ENCODE assay signal across 8 cellular contexts in the genomic region with DNA sequence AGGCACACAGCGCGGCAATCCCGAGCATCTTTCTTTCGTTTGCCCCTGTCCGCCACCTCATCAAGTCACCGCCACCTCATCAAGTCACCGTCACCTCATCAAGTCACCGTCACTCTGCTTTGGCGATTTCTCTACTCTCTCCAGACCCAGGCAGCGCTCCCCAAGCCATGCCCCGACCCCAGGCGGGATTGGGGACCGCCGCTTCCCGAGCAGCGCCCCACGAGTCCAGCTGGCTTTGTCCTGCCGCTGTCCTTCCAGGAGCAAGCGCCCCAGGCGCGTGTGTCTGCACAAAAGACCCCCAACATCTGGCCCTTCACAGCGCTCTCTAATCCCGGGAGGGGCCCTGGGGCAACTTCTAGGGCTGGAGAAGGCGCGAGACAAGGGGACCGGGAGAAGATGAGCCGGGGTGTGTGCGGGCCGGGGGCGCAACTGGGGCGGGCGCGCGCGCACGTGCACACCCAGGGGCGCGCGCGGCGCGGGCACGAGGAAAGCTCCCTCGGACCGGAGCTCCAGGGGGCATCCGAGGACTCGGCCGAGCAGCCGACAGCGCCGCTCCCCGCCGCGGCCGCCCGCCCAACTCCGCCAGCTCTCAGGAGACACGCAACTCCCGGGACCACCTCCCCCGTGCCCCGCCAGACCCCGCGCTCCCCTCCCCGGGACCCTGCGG. TPM values are rescaled to one million over a fixed set of nuclear protein-coding genes. Genes with fewer than 3 reads are reported as not detected.
DNase-seq lines count a peak whose midpoint lies in the region; ATAC-seq, FAIRE-seq and TF ChIP-seq lines count a peak whose summit lies in the region.

No MANE protein-coding gene starts in this region.

- H3K36me3 ChIP-seq in BLaER1 treated with 17β-estradiol and CSF1 and Interleukin-3, amounts not matched to agents 10 nM and 100 nM, result no peaks in the 10 kb centered on the region
- H3K36me3 ChIP-seq in WERI-Rb-1 (peaks cover 18% of the 10 kb centered on the region), HepG2 (replicated peaks in 1 of 2; ENCODE audit: control insufficient read depth in 1 of 2, insufficient read depth in 2 of 2, low read length in 2 of 2) (no peaks in the 10 kb centered on the region)

- DNase-seq in HK-2 (ENCODE audit: unreplicated experiment), result peak; percentile 10
- DNase-seq in WERI-Rb-1, result peak; percentile 75
- no peak for DNase-seq in HepG2 (ENCODE audit: low spot score)
- peak; percentile 5 to 8 for DNase-seq in stimulated activated CD8-positive, alpha-beta memory T cell treated with anti-CD3 and anti-CD28 coated beads, Interleukin-15, amount 100 ng/mL, for 48 hours (ENCODE audit: low read depth in 2 of 2)
- DNase-seq in RPMI8226, result no peak

- H3K4me1 ChIP-seq in BLaER1 treated with 17β-estradiol and CSF1 and Interleukin-3, amounts not matched to agents 10 nM and 100 nM, result peaks cover 7 to 22% (median 17%) of the 10 kb centered on the region in 10 experiments; a peak in 18 of 20 replicates
- no peaks in the 10 kb centered on the region for H3K4me1 ChIP-seq in HepG2 (ENCODE audit: insufficient read depth, low read length)

- ATAC-seq in GM19455 (IDR thresholded peaks at IDR 0.05; ENCODE audit: unreplicated experiment) (peak; percentile 23), HepG2 (peak; percentile 69)

- peak overlapping the region in 10 of 11 experiments; percentile 51 to 81 (median 73); a peak in 20 of 22 replicates for H3K9ac ChIP-seq in BLaER1 treated with 17β-estradiol and CSF1 and Interleukin-3, amounts not matched to agents 10 nM and 100 nM
- no peak overlapping the region for H3K9ac ChIP-seq in HepG2 (ENCODE audit: insufficient read depth, low read depth, low read length)

- TF ChIP-seq EP300 in HepG2 (IDR thresholded peaks at IDR 0.05; ENCODE audit: low read depth in 2 of 2, low read length in 2 of 2), result no peak
- TF ChIP-seq EP300 in HepG2 (CRISPR knock-in tag; IDR thresholded peaks at IDR 0.05; ENCODE audit: borderline replicate concordance), result no peak

- TF ChIP-seq RAD21 in HepG2 (CRISPR knock-in tag; IDR thresholded peaks at IDR 0.05), result no peak

- peaks cover 0 to 18% (median 0%) of the 10 kb centered on the region in 11 experiments; a peak in 4 of 22 replicates for H4K20me1 ChIP-seq in BLaER1 treated with 17β-estradiol and CSF1 and Interleukin-3, amounts not matched to agents 10 nM and 100 nM
- no peaks in the 10 kb centered on the region for H4K20me1 ChIP-seq in HepG2 (ENCODE audit: insufficient read depth, low read length)

- peak overlapping the region; percentile 96 to 100 (median 100) for H3K4me2 ChIP-seq in BLaER1 treated with 17β-estradiol and CSF1 and Interleukin-3, amounts not matched to agents 10 nM and 100 nM
- H3K4me2 ChIP-seq in HepG2 (ENCODE audit: low read depth, low read length), result peak overlapping the region; percentile 65

- H2AFZ ChIP-seq in HepG2 (ENCODE audit: low read length), result no peak overlapping the region

- H3K79me2 ChIP-seq in HepG2 (ENCODE audit: insufficient read depth, low read length), result no peaks in the 10 kb centered on the region

- H3K27me3 ChIP-seq in BLaER1 treated with 17β-estradiol and CSF1 and Interleukin-3, amounts not matched to agents 10 nM and 100 nM, result peaks cover 30 to 88% (median 36%) of the 10 kb centered on the region in 11 experiments
- H3K27me3 ChIP-seq in WERI-Rb-1 (ENCODE audit: insufficient read depth, low read depth, severe bottlenecking), result no peaks in the 10 kb centered on the region
- peaks cover 6 to 38% of the 10 kb centered on the region in 2 experiments for H3K27me3 ChIP-seq in HepG2 (ENCODE audit: control insufficient read depth in 1 of 2, insufficient read depth in 2 of 2, low read length in 2 of 2)

- CTCF ChIA-PET in HepG2 (lab: Yijun Ruan, JAX; ENCODE audit: low intra/inter-chr PET ratio, low total read pairs), result interaction anchor here (0.7 kb wide), 1 partner anchor 258 kb away, joined by 3 read pairs; no protein-coding TSS in a partner anchor

- no peaks in the 10 kb centered on the region for H3K9me3 ChIP-seq in BLaER1 treated with 17β-estradiol and CSF1 and Interleukin-3, amounts not matched to agents 10 nM and 100 nM (replicated peaks in 1 of 11)
- no peaks in the 10 kb centered on the region for H3K9me3 ChIP-seq in WERI-Rb-1 (ENCODE audit: severe bottlenecking)
- H3K9me3 ChIP-seq in HepG2 (ENCODE audit: low read length), result no peaks in the 10 kb centered on the region

- POLR2A ChIA-PET in HepG2 (lab: Yijun Ruan, JAX), result no interaction called here

- intact Hi-C loops in HepG2 (cut with micrococcal nuclease; ENCODE audit: unreplicated experiment), result no loop called here

- TF ChIP-seq CTCF in WERI-Rb-1 (IDR thresholded peaks at IDR 0.05; ENCODE audit: low read depth, low read length) (peak; percentile 29; the same call in 1 of the 2 replicates), HepG2 (CRISPR knock-in tag; IDR thresholded peaks at IDR 0.05) (no peak)

- no peak for TF ChIP-seq POLR2A in HepG2 (IDR thresholded peaks at IDR 0.05; ENCODE audit: insufficient read depth in 1 of 2, low read depth in 2 of 2, low read length in 2 of 2)

- in situ Hi-C loops in HepG2 (cut with HindIII; ENCODE audit: extremely low pct_ligation_motif_present, low pct_unique_long_range_greater_than_20kb), result no loop called here

- H3K4me3 ChIP-seq in BLaER1 treated with 17β-estradiol and CSF1 and Interleukin-3, amounts not matched to agents 10 nM and 100 nM, result peak overlapping the region; percentile 63 to 89 (median 80)
- H3K4me3 ChIP-seq in WERI-Rb-1 (ENCODE audit: low read depth, low read length), result peak overlapping the region; percentile 91
- peak overlapping the region; percentile 49 to 63 (median 58); a peak in 4 of 6 replicates for H3K4me3 ChIP-seq in HepG2 (replicated peaks in 1 of 3; ENCODE audit: insufficient read depth in 1 of 3, low read depth in 2 of 3, low read length in 3 of 3)

- 13% methylated on average over 21 of the region's 65 CpGs for WGBS in HepG2 (ENCODE audit: low lambda C conversion rate)

- no peak for FAIRE-seq in HepG2 (lab: Jason Lieb, UNC)

- no TSS peak for BruUV-seq in HepG2 (replicated peaks; lab: Mats Ljungman, UMichigan)

- no peak overlapping the region for H3K27ac ChIP-seq in BLaER1 treated with 17β-estradiol and CSF1 and Interleukin-3, amounts not matched to agents 10 nM and 100 nM
- H3K27ac ChIP-seq in WERI-Rb-1 (peak overlapping the region; percentile 59), cingulate gyrus (ENCODE audit: low read depth, low read length) (peak overlapping the region; percentile 47), HepG2 (ENCODE audit: extremely low read length, insufficient read depth, low read length) (no peak overlapping the region)

TF ChIP-seq in HepG2, 621 proteins besides CTCF, POLR2A, EP300 and RAD21 (continues in another document):
- TF ChIP-seq, protein P1, sequence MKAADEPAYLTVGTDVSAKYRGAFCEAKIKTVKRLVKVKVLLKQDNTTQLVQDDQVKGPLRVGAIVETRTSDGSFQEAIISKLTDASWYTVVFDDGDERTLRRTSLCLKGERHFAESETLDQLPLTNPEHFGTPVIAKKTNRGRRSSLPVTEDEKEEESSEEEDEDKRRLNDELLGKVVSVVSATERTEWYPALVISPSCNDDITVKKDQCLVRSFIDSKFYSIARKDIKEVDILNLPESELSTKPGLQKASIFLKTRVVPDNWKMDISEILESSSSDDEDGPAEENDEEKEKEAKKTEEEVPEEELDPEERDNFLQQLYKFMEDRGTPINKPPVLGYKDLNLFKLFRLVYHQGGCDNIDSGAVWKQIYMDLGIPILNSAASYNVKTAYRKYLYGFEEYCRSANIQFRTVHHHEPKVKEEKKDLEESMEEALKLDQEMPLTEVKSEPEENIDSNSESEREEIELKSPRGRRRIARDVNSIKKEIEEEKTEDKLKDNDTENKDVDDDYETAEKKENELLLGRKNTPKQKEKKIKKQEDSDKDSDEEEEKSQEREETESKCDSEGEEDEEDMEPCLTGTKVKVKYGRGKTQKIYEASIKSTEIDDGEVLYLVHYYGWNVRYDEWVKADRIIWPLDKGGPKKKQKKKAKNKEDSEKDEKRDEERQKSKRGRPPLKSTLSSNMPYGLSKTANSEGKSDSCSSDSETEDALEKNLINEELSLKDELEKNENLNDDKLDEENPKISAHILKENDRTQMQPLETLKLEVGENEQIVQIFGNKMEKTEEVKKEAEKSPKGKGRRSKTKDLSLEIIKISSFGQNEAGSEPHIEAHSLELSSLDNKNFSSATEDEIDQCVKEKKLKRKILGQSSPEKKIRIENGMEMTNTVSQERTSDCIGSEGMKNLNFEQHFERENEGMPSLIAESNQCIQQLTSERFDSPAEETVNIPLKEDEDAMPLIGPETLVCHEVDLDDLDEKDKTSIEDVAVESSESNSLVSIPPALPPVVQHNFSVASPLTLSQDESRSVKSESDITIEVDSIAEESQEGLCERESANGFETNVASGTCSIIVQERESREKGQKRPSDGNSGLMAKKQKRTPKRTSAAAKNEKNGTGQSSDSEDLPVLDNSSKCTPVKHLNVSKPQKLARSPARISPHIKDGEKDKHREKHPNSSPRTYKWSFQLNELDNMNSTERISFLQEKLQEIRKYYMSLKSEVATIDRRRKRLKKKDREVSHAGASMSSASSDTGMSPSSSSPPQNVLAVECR (CRISPR knock-in tag; IDR thresholded peaks at IDR 0.05; ENCODE audit: borderline replicate concordance), result 0 out of 2 replicates have a peak, but pooled peaks have one; percentile 16
- no peak for TF ChIP-seq ZNF496 (CRISPR knock-in tag; IDR thresholded peaks at IDR 0.05; ENCODE audit: insufficient replicate concordance)

RNA-seq across cellular contexts. Expression of gene RNF152, which starts 0.6 kb away (rescaled TPM):
- total RNA-seq in HepG2 (2016; rRNA removed; fragmentation: Illumina TruSeq; extraction: Trizol), result not detected in 2 replicates
- not detected in 2 replicates for total RNA-seq in HepG2 (2016; cell fraction: cytosol; rRNA removed; fragmentation: Illumina TruSeq; extraction: Trizol; ENCODE audit: low read depth)
- total RNA-seq in HepG2 (2016; cell fraction: insoluble cytoplasmic fraction; rRNA removed; fragmentation: Illumina TruSeq; extraction: Trizol), result not detected in 2 replicates
- not detected in 2 replicates for total RNA-seq in HepG2 (2016; cell fraction: membrane; rRNA removed; fragmentation: Illumina TruSeq; extraction: Trizol)
- total RNA-seq in HepG2 (2016; cell fraction: nucleus; rRNA removed; fragmentation: Illumina TruSeq; extraction: Trizol), result not detected in 2 replicates
- polyA plus RNA-seq in HepG2 (2011; rRNA removed), result 0.04 and 0.08 TPM in 2 replicates
- polyA plus RNA-seq in HepG2 (2011; cell fraction: cytosol; rRNA removed), result 0.07 and 0.08 TPM in 2 replicates
- not detected in 2 replicates for polyA plus RNA-seq in HepG2 (2011; cell fraction: nucleus; rRNA removed)
- not detected in 2 replicates for polyA plus RNA-seq in HepG2 (2012)
- polyA plus RNA-seq in HepG2 (2016; cell fraction: cytosol; fragmentation: Illumina TruSeq; extraction: Trizol; ENCODE audit: low read depth), result not detected in 2 replicates
- polyA plus RNA-seq in HepG2 (2016; cell fraction: insoluble cytoplasmic fraction; fragmentation: Illumina TruSeq; extraction: Trizol; ENCODE audit: low read depth), result not detected in 2 replicates
- polyA plus RNA-seq in HepG2 (2016; cell fraction: membrane; fragmentation: Illumina TruSeq; extraction: Trizol; ENCODE audit: low read depth), result not detected in 2 replicates
- not detected in 2 replicates for polyA plus RNA-seq in HepG2 (2016; cell fraction: nucleus; fragmentation: Illumina TruSeq; extraction: Trizol; ENCODE audit: insufficient read depth, low read depth)
- 0.82 TPM in 1 of 2 replicates, not detected in the other for polyA minus RNA-seq in HepG2 (2011; rRNA and poly(A)+ RNA removed; ENCODE audit: low replicate concordance)
- not detected in 2 replicates for polyA minus RNA-seq in HepG2 (2011; cell fraction: cytosol; rRNA and poly(A)+ RNA removed)
- 0.62 and 0.64 TPM in 2 replicates for polyA minus RNA-seq in HepG2 (2011; cell fraction: nucleus; rRNA and poly(A)+ RNA removed)

Comparison
In these comparisons a context has a peak if more than half of its experiments do, and no peak if none do; other contexts are left out.
1. H3K27ac ChIP-seq: peak in WERI-Rb-1 (single experiment) and cingulate gyrus (single experiment); none in BLaER1 treated with 17β-estradiol and CSF1 and Interleukin-3, amounts not matched to agents 10 nM and 100 nM (0 of 11) and HepG2 (single experiment).
2. DNase-seq: peak in HK-2 (single experiment), WERI-Rb-1 (single experiment) and stimulated activated CD8-positive, alpha-beta memory T cell treated with anti-CD3 and anti-CD28 coated beads, Interleukin-15, amount 100 ng/mL, for 48 hours (2 of 2); none in HepG2 (single experiment) and RPMI8226 (single experiment).
3. Peak in every context shown above with its lines, with median percentiles within 50 percentile points of each other: H3K4me3 ChIP-seq.